Comparison of ENCODE assay signal across 8 cellular contexts in genomic region chr1:206635983-206636354, GRCh38. TPM values are rescaled to one million over a fixed set of nuclear protein-coding genes. Genes with fewer than 3 reads are reported as not detected.
DNase-seq lines count a peak whose midpoint lies in the region; ATAC-seq lines count a peak whose summit lies in the region.

No MANE protein-coding gene starts in this region.

- no peak overlapping the region for H3K27ac Mint-ChIP-seq in activated CD4-positive, alpha-beta T cell treated with anti-CD3 and anti-CD28 coated beads for 36 hours
- H3K27ac Mint-ChIP-seq in natural killer cell treated with Interleukin-12 subunit alpha and Interleukin-12 subunit beta and Interleukin-15 and Interleukin-18, amount 100 ng/mL, for 72 hours, result peak overlapping the region in 1 of 2 donors; percentile 65

- ATAC-seq in activated CD4-positive, alpha-beta T cell treated with anti-CD3 and anti-CD28 coated beads for 36 hours, result peak; percentile 9
- no peak for ATAC-seq in natural killer cell treated with Interleukin-12 subunit alpha and Interleukin-12 subunit beta and Interleukin-15 and Interleukin-18, amount 100 ng/mL, for 72 hours
- ATAC-seq in HG03280 (IDR thresholded peaks at IDR 0.05; ENCODE audit: unreplicated experiment), result no peak

- DNase-seq in activated CD4-positive, alpha-beta T cell treated with anti-CD3 and anti-CD28 coated beads for 36 hours, result no peak
- DNase-seq in activated CD4-positive, alpha-beta T cell treated with anti-CD3 and anti-CD28 coated beads for 1 hour, result no peak
- DNase-seq in NCI-H748 (lab: John Stamatoyannopoulos, UW; ENCODE audit: unreplicated experiment) (peak; percentile 45), dermis blood vessel endothelial cell (peak; percentile 15), DMS114 treated with DMSO at 0.1 percent for 48 hours (lab: John Stamatoyannopoulos, UW; ENCODE audit: unreplicated experiment) (no peak), GM19240 (ENCODE audit: insufficient read length, low spot score) (no peak)
- DNase-seq in natural killer cell treated with Interleukin-12 subunit alpha and Interleukin-12 subunit beta and Interleukin-15 and Interleukin-18, amount 100 ng/mL, for 72 hours (ENCODE audit: low spot score), result no peak

- intact Hi-C loops in activated CD4-positive, alpha-beta T cell treated with anti-CD3 and anti-CD28 coated beads for 36 hours (cut with DNase I, micrococcal nuclease), result loop anchor here (1.0 to 10.0 kb wide), 10 partner anchors 24 to 349 kb away; partner anchors contain the start of genes MAPKAPK2 (in 2 of the 2), EIF2D (in 1 of the 2) and RASSF5 (in 1 of the 2)

- POLR2A ChIA-PET in activated CD4-positive, alpha-beta T cell treated with anti-CD3 and anti-CD28 coated beads for 36 hours (lab: Charles Lee), result interaction anchor here (0.9 to 1.4 kb wide), 5 partner anchors 14 to 887 kb away, joined by 3 to 4 read pairs (median 3); partner anchors contain the start of gene MAPKAPK2

- peaks cover 7% of the 10 kb centered on the region for H3K27me3 Mint-ChIP-seq in activated CD4-positive, alpha-beta T cell treated with anti-CD3 and anti-CD28 coated beads for 36 hours
- H3K27me3 Mint-ChIP-seq in natural killer cell treated with Interleukin-12 subunit alpha and Interleukin-12 subunit beta and Interleukin-15 and Interleukin-18, amount 100 ng/mL, for 72 hours, result peaks cover 15 to 34% of the 10 kb centered on the region in 2 donors

- no peaks in the 10 kb centered on the region for H3K9me3 Mint-ChIP-seq in activated CD4-positive, alpha-beta T cell treated with anti-CD3 and anti-CD28 coated beads for 36 hours (ENCODE audit: low read depth)
- H3K9me3 Mint-ChIP-seq in natural killer cell treated with Interleukin-12 subunit alpha and Interleukin-12 subunit beta and Interleukin-15 and Interleukin-18, amount 100 ng/mL, for 72 hours, result no peaks in the 10 kb centered on the region

- peak overlapping the region; percentile 76 for H3K4me3 Mint-ChIP-seq in activated CD4-positive, alpha-beta T cell treated with anti-CD3 and anti-CD28 coated beads for 36 hours
- peak overlapping the region; percentile 93 for H3K4me3 Mint-ChIP-seq in natural killer cell treated with Interleukin-12 subunit alpha and Interleukin-12 subunit beta and Interleukin-15 and Interleukin-18, amount 100 ng/mL, for 72 hours

- H3K4me1 Mint-ChIP-seq in activated CD4-positive, alpha-beta T cell treated with anti-CD3 and anti-CD28 coated beads for 36 hours, result peaks cover 27% of the 10 kb centered on the region
- peaks cover 12 to 20% of the 10 kb centered on the region in 2 donors for H3K4me1 Mint-ChIP-seq in natural killer cell treated with Interleukin-12 subunit alpha and Interleukin-12 subunit beta and Interleukin-15 and Interleukin-18, amount 100 ng/mL, for 72 hours (ENCODE audit: low read depth in 2 of 2)

- H3K36me3 Mint-ChIP-seq in activated CD4-positive, alpha-beta T cell treated with anti-CD3 and anti-CD28 coated beads for 36 hours (ENCODE audit: low read depth), result peaks cover 14% of the 10 kb centered on the region
- H3K36me3 Mint-ChIP-seq in natural killer cell treated with Interleukin-12 subunit alpha and Interleukin-12 subunit beta and Interleukin-15 and Interleukin-18, amount 100 ng/mL, for 72 hours, result no peaks in the 10 kb centered on the region

- CTCF ChIA-PET in activated CD4-positive, alpha-beta T cell treated with anti-CD3 and anti-CD28 coated beads for 36 hours (lab: Charles Lee), result interaction anchor here (0.6 to 17.9 kb wide), 18 partner anchors 15 to 1174 kb away, joined by 3 to 564 read pairs (median 4); partner anchors contain the start of gene EIF2D

RNA-seq across cellular contexts. Expression of gene DYRK3, which starts 0.6 kb away (rescaled TPM):
- total RNA-seq in activated CD4-positive, alpha-beta T cell treated with anti-CD3 and anti-CD28 coated beads for 36 hours, result 1 to 10 TPM; 8.3 to 8.7 TPM
- 11.4 and 12.6 TPM in 2 replicates for total RNA-seq in dermis blood vessel endothelial cell
- total RNA-seq in natural killer cell treated with Interleukin-12 subunit alpha and Interleukin-12 subunit beta and Interleukin-15 and Interleukin-18, amount 100 ng/mL, for 72 hours, result 1 to 10 TPM; 5.6 to 8.8 TPM

RNA-seq across cellular contexts. Expression of gene EIF2D, which starts 23.7 kb away (rescaled TPM):
- total RNA-seq in activated CD4-positive, alpha-beta T cell treated with anti-CD3 and anti-CD28 coated beads for 36 hours, result 100 to 1,000 TPM in 1 of 2 experiments, 10 to 100 TPM in 1; 91.2 to 100 TPM
- 66.1 and 69.9 TPM in 2 replicates for total RNA-seq in dermis blood vessel endothelial cell
- 10 to 100 TPM; 49.1 to 91.5 TPM for total RNA-seq in natural killer cell treated with Interleukin-12 subunit alpha and Interleukin-12 subunit beta and Interleukin-15 and Interleukin-18, amount 100 ng/mL, for 72 hours

RNA-seq across cellular contexts. Expression of gene MAPKAPK2, which starts 48.7 kb away (rescaled TPM):
- total RNA-seq in activated CD4-positive, alpha-beta T cell treated with anti-CD3 and anti-CD28 coated beads for 36 hours, result 10 to 100 TPM; 62.8 to 64.7 TPM
- 33.7 and 50.8 TPM in 2 replicates for total RNA-seq in dermis blood vessel endothelial cell
- 100 to 1,000 TPM; 104 to 115 TPM for total RNA-seq in natural killer cell treated with Interleukin-12 subunit alpha and Interleukin-12 subunit beta and Interleukin-15 and Interleukin-18, amount 100 ng/mL, for 72 hours

Comparison
In these comparisons a context has a peak if more than half of its experiments do, and no peak if none do; other contexts are left out.
1. DNase-seq: peak in NCI-H748 (single experiment) and dermis blood vessel endothelial cell (single experiment); none in activated CD4-positive, alpha-beta T cell treated with anti-CD3 and anti-CD28 coated beads for 36 hours (single experiment), activated CD4-positive, alpha-beta T cell treated with anti-CD3 and anti-CD28 coated beads for 1 hour (single experiment), natural killer cell treated with Interleukin-12 subunit alpha and Interleukin-12 subunit beta and Interleukin-15 and Interleukin-18, amount 100 ng/mL, for 72 hours (single experiment), DMS114 treated with DMSO at 0.1 percent for 48 hours (single experiment) and GM19240 (single experiment).